Comparison of ENCODE assay signal across 29 cellular contexts in genomic region chrX:132353430-132353829, GRCh38.
"Had no signal": no experiment of that assay in that cellular context is flagged by ENCODE, and none has a peak within 500 bp of the region (broad histone marks: within the 10 kb centered on the region; RNA-seq: fewer than 3 reads in every experiment).

No MANE protein-coding gene starts in this region.

- H3K36me3 ChIP-seq: esophagus muscularis mucosa, esophagus squamous epithelium, gastrocnemius medialis, gastroesophageal sphincter, heart left ventricle, heart right ventricle had no signal

- H3K4me3 Mint-ChIP-seq: dendritic cell treated with granulocyte-macrophage colony-stimulating factor and Interleukin-4, amounts not matched to agents 40 ng/mL and 50 ng/mL, for 4 days; effector memory CD8-positive, alpha-beta T cell; endodermal cell had no signal

- H3K27me3 Mint-ChIP-seq: dendritic cell treated with granulocyte-macrophage colony-stimulating factor and Interleukin-4, amounts not matched to agents 40 ng/mL and 50 ng/mL, for 4 days; effector memory CD8-positive, alpha-beta T cell had no signal

- ATAC-seq: effector memory CD8-positive, alpha-beta T cell; esophagus mucosa; foreskin keratinocyte; gastrocnemius medialis; gastroesophageal sphincter; heart left ventricle; heart right ventricle had no signal

- H3K79me2 ChIP-seq: hepatocyte had no signal

- H3K4me1 Mint-ChIP-seq: endodermal cell had no signal

- H3K9me3 Mint-ChIP-seq: dendritic cell treated with granulocyte-macrophage colony-stimulating factor and Interleukin-4, amounts not matched to agents 40 ng/mL and 50 ng/mL, for 4 days; effector memory CD8-positive, alpha-beta T cell; endodermal cell had no signal

- H2AFZ ChIP-seq: hepatocyte had no signal

- DNase-seq: cortex of kidney; dermis blood vessel endothelial cell; dorsolateral prefrontal cortex; effector CD4-positive, alpha-beta T cell; effector CD8-positive, alpha-beta T cell; effector memory CD4-positive, alpha-beta T cell; effector memory CD8-positive, alpha-beta T cell; endodermal cell; erythroblast; esophagus squamous epithelium; foreskin fibroblast; foreskin keratinocyte; foreskin melanocyte; gastrocnemius medialis; glutamatergic neuron; head of caudate nucleus; heart left ventricle; heart right ventricle; hippocampal formation had no signal

- H3K4me3 ChIP-seq: coronary artery, dorsolateral prefrontal cortex, esophagus muscularis mucosa, esophagus squamous epithelium, gastrocnemius medialis, gastroesophageal sphincter, heart left ventricle, heart right ventricle, hepatocyte had no signal

- H3K27ac ChIP-seq: coronary artery, dorsolateral prefrontal cortex, epithelial cell of prostate, esophagus muscularis mucosa, esophagus squamous epithelium, foreskin keratinocyte, gastrocnemius medialis, gastroesophageal sphincter, heart left ventricle, heart right ventricle, hepatocyte had no signal

- H3K27me3 ChIP-seq: esophagus muscularis mucosa, esophagus squamous epithelium, foreskin keratinocyte, gastrocnemius medialis, gastroesophageal sphincter, heart left ventricle, hepatocyte had no signal

- H3K27ac Mint-ChIP-seq: dendritic cell treated with granulocyte-macrophage colony-stimulating factor and Interleukin-4, amounts not matched to agents 40 ng/mL and 50 ng/mL, for 4 days; effector memory CD8-positive, alpha-beta T cell; endodermal cell had no signal

- H3K4me2 ChIP-seq: hepatocyte had no signal

- H3K4me1 ChIP-seq: esophagus muscularis mucosa, esophagus squamous epithelium, foreskin keratinocyte, gastrocnemius medialis, gastroesophageal sphincter, heart left ventricle, heart right ventricle had no signal

- H3K9me3 ChIP-seq: esophagus muscularis mucosa, esophagus squamous epithelium, gastrocnemius medialis, gastroesophageal sphincter, heart left ventricle, heart right ventricle had no signal

- FAIRE-seq: endometrium, endothelial cell of umbilical vein, frontal cortex had no signal
